18 cellular contexts compared by ENCODE assay signal in genomic region chr10:8731415-8732110, GRCh38.
A peak's percentile ranks its signal among the peaks of the same experiment; 100 is the strongest.
DNase-seq lines count a peak whose midpoint lies in the region; ATAC-seq and TF ChIP-seq lines count a peak whose summit lies in the region.
"Had no signal": no experiment of that assay in that cellular context is flagged by ENCODE, and none has a peak within 500 bp of the region (broad histone marks: within the 10 kb centered on the region; RNA-seq: fewer than 3 reads in every experiment).

No MANE protein-coding gene starts in this region.

- peaks cover 10% of the 10 kb centered on the region for H3F3A ChIP-seq in PC-9 (ENCODE audit: insufficient read depth, low read depth)

- H3K18ac ChIP-seq in mesendoderm (ENCODE audit: low read length) (no peak overlapping the region), trophoblast cell (ENCODE audit: low read length) (no peak overlapping the region)

- H3K4me2 ChIP-seq in mesendoderm (ENCODE audit: low read length) (no peak overlapping the region), trophoblast cell (ENCODE audit: low read length) (peak overlapping the region; percentile 7), PC-9 (no peak overlapping the region)
- H3K4me2 ChIP-seq: A549 had no signal

- no peak overlapping the region for H3K14ac ChIP-seq in trophoblast cell (ENCODE audit: low read length)

- 84 to 89% methylated on average over 13 of the region's 13 CpGs for WGBS in ectodermal cell, 2 experiments
- WGBS in mesendoderm (ENCODE audit: extremely low coverage, insufficient coverage, low lambda C conversion rate): no CpG with 5 or more reads among the region's 13 CpGs
- no CpG with 5 or more reads among the region's 13 CpGs for WGBS in trophoblast cell (ENCODE audit: extremely low coverage, insufficient coverage, insufficient read length)

- in situ Hi-C loops in Caki2 (cut with HindIII; ENCODE audit: low pct_unique_long_range_greater_than_20kb, low sequenced_read_pairs): no loop called here

- H2BK5ac ChIP-seq in mesendoderm (ENCODE audit: low read length): no peak overlapping the region
- H2BK5ac ChIP-seq in trophoblast cell (ENCODE audit: low read depth, low read length, poor library complexity): no peak overlapping the region

- H3K23ac ChIP-seq in mesendoderm (ENCODE audit: low read length): no peak overlapping the region
- H3K23ac ChIP-seq in trophoblast cell (ENCODE audit: low read length): no peak overlapping the region

- H2BK12ac ChIP-seq in trophoblast cell (ENCODE audit: low read length): no peak overlapping the region

- intact Hi-C loops in PC-9 (cut with micrococcal nuclease; ENCODE audit: unreplicated experiment): no loop called here

- H4K12ac ChIP-seq in trophoblast cell (ENCODE audit: low read depth, low read length): no peak overlapping the region

- POLR2A ChIA-PET in PC-9 (lab: Charles Lee; ENCODE audit: unreplicated experiment): no interaction called here

- no peak overlapping the region for H4K91ac ChIP-seq in trophoblast cell (ENCODE audit: low read depth, low read length)

- H3K4ac ChIP-seq in mesendoderm (ENCODE audit: low read depth, low read length) (no peak overlapping the region), trophoblast cell (ENCODE audit: low read depth, low read length) (no peak overlapping the region)

- H3K36me3 ChIP-seq in ectodermal cell (ENCODE audit: control insufficient read depth, insufficient read depth, low read length) (no peaks in the 10 kb centered on the region), mesendoderm (ENCODE audit: control insufficient read depth, insufficient read depth, low read length) (no peaks in the 10 kb centered on the region), trophoblast cell (ENCODE audit: control insufficient read depth in 1 of 2, insufficient read depth in 2 of 2, low read length in 2 of 2) (no peaks in the 10 kb centered on the region), PC-9 (ENCODE audit: low read depth) (no peaks in the 10 kb centered on the region)
- H3K36me3 ChIP-seq: HAP-1 had no signal

- CTCF ChIA-PET in PC-9 (lab: Charles Lee): no interaction called here

- H3K9me3 ChIP-seq in ectodermal cell (ENCODE audit: control insufficient read depth, low read length): no peaks in the 10 kb centered on the region
- no peaks in the 10 kb centered on the region for H3K9me3 ChIP-seq in trophoblast cell (ENCODE audit: insufficient read depth, low read depth, low read length)
- no peaks in the 10 kb centered on the region; the same call in 1 of the 2 replicates for H3K9me3 ChIP-seq in PC-9 (ENCODE audit: insufficient read depth, low read depth)
- H3K9me3 ChIP-seq: A549, Caco-2, HAP-1 had no signal

- H4K5ac ChIP-seq in mesendoderm (ENCODE audit: low read length): no peak overlapping the region

- H3K4me3 ChIP-seq in ectodermal cell (ENCODE audit: insufficient read depth, low read depth, low read length) (no peak overlapping the region), mesendoderm (ENCODE audit: low read length) (no peak overlapping the region), trophoblast cell (ENCODE audit: low read depth, low read length) (no peak overlapping the region), PC-9 (no peak overlapping the region)
- H3K4me3 ChIP-seq: A549, GM12878, HAP-1 had no signal

- no peak overlapping the region for H2BK120ac ChIP-seq in mesendoderm (ENCODE audit: low read depth, low read length)
- peak overlapping the region; percentile 11 for H2BK120ac ChIP-seq in trophoblast cell (ENCODE audit: insufficient read depth, low read length, poor library complexity)

- no peak overlapping the region for H4K8ac ChIP-seq in mesendoderm (ENCODE audit: low read depth, low read length)
- H4K8ac ChIP-seq in trophoblast cell (ENCODE audit: low read depth, low read length): no peak overlapping the region

- H3K9ac ChIP-seq in mesendoderm (ENCODE audit: low read length) (no peak overlapping the region), trophoblast cell (ENCODE audit: low read length) (no peak overlapping the region)

- H3K79me1 ChIP-seq in mesendoderm (ENCODE audit: low read length): no peaks in the 10 kb centered on the region
- no peaks in the 10 kb centered on the region for H3K79me1 ChIP-seq in trophoblast cell (ENCODE audit: low read length)

- H3K4me1 ChIP-seq in ectodermal cell (ENCODE audit: control insufficient read depth, insufficient read depth, low read length) (peaks cover 4% of the 10 kb centered on the region), mesendoderm (ENCODE audit: control insufficient read depth, low read depth, low read length) (no peaks in the 10 kb centered on the region), trophoblast cell (ENCODE audit: control insufficient read depth in 1 of 2, insufficient read depth in 2 of 2, low read length in 2 of 2) (peaks cover 6 to 8% of the 10 kb centered on the region in 2 experiments), PC-9 (replicated peaks; ENCODE audit: insufficient read depth) (peaks cover 17% of the 10 kb centered on the region)
- H3K4me1 ChIP-seq: Caco-2, HAP-1 had no signal

- H2BK15ac ChIP-seq in mesendoderm (replicated peaks; ENCODE audit: low read depth): no peak overlapping the region

- TF ChIP-seq CTCF in PC-9 (conservative IDR thresholded peaks at IDR 0.05): no peak

- no peak for ATAC-seq in HG02763 (IDR thresholded peaks at IDR 0.05; ENCODE audit: unreplicated experiment)
- ATAC-seq in HG02852 (IDR thresholded peaks at IDR 0.05; ENCODE audit: unreplicated experiment): no peak
- ATAC-seq: A549, GM12878, HepG2 had no signal

- no peak overlapping the region for H3K56ac ChIP-seq in mesendoderm (ENCODE audit: low read length)

- H3K27me3 ChIP-seq in ectodermal cell (ENCODE audit: control insufficient read depth, insufficient read depth, low read length, poor library complexity, severe bottlenecking) (no peaks in the 10 kb centered on the region), mesendoderm (ENCODE audit: insufficient read depth, low read length, poor library complexity) (no peaks in the 10 kb centered on the region), trophoblast cell (ENCODE audit: insufficient read depth, low read length) (no peaks in the 10 kb centered on the region), PC-9 (ENCODE audit: insufficient read depth, low read depth) (no peaks in the 10 kb centered on the region)

- H3K9me2 ChIP-seq in PC-9 (ENCODE audit: insufficient read depth): no peaks in the 10 kb centered on the region

- H3K27ac ChIP-seq in ectodermal cell (ENCODE audit: insufficient read depth, low read depth, low read length, poor library complexity, severe bottlenecking) (peak overlapping the region; percentile 11), mesendoderm (ENCODE audit: low read depth, low read length) (no peak overlapping the region), trophoblast cell (ENCODE audit: low read depth, low read length) (no peak overlapping the region), PC-9 (no peak overlapping the region)
- H3K27ac ChIP-seq: 22Rv1, A549, C4-2B had no signal

- H3K79me2 ChIP-seq in mesendoderm (ENCODE audit: control insufficient read depth, insufficient read depth, low read length) (no peaks in the 10 kb centered on the region), trophoblast cell (ENCODE audit: control insufficient read depth, insufficient read depth, low read length, poor library complexity) (no peaks in the 10 kb centered on the region), PC-9 (ENCODE audit: low read depth) (no peaks in the 10 kb centered on the region)

- BruUV-seq in PC-9 (replicated peaks; lab: Mats Ljungman, UMichigan): no TSS peak

- no peaks in the 10 kb centered on the region for H4K20me1 ChIP-seq in PC-9 (ENCODE audit: insufficient read depth)

- H2AK5ac ChIP-seq in mesendoderm (ENCODE audit: low read length) (no peak overlapping the region), trophoblast cell (ENCODE audit: low read length) (no peak overlapping the region)

- DNase-seq in Caki2 (ENCODE audit: low read depth) (peak; percentile 8), mesendoderm (peak; percentile 6), trophoblast cell (peak; percentile 22 to 92), PC-9 (no peak), DMS 273 treated with DMSO at 0.1 percent for 48 hours (lab: John Stamatoyannopoulos, UW) (no peak)
- DNase-seq: AML-193; Caco-2; CD4-positive, alpha-beta T cell; DMS79 treated with DMSO at 0.1 percent for 48 hours had no signal

- H2AFZ ChIP-seq in trophoblast cell (ENCODE audit: insufficient read depth, low read length, poor library complexity) (no peak overlapping the region), PC-9 (no peak overlapping the region)

Comparison
In these comparisons a context has a peak if more than half of its experiments do, and no peak if none do; other contexts are left out.
1. DNase-seq: peak in Caki2 (single experiment), mesendoderm (single experiment) and trophoblast cell (2 of 2); none in PC-9 (0 of 2) and DMS 273 treated with DMSO at 0.1 percent for 48 hours (single experiment).